In genomic region chr11:122234257-122234656, GRCh38 we compare ENCODE assay signal across 13 cellular contexts.
"Had no signal": no experiment of that assay in that cellular context is flagged by ENCODE, and none has a peak within 500 bp of the region (broad histone marks: within the 10 kb centered on the region; RNA-seq: fewer than 3 reads in every experiment).

No MANE protein-coding gene starts in this region.

- ATAC-seq: foreskin keratinocyte had no signal

- H3K4me1 Mint-ChIP-seq: activated naive CD8-positive, alpha-beta T cell treated with anti-CD3 and anti-CD28 coated beads, Interleukin-2, amount 10 ng/mL, durations not matched to agents 7 days and 5 days had no signal

- H3K27me3 Mint-ChIP-seq: activated CD4-positive, alpha-beta memory T cell treated with anti-CD3 and anti-CD28 coated beads for 36 hours had no signal

- H3K9me3 ChIP-seq: esophagus muscularis mucosa, left ventricle myocardium inferior, tibial nerve had no signal

- H3K27ac Mint-ChIP-seq: activated CD4-positive, alpha-beta memory T cell treated with anti-CD3 and anti-CD28 coated beads for 36 hours; activated naive CD8-positive, alpha-beta T cell treated with anti-CD3 and anti-CD28 coated beads, Interleukin-2, amount 10 ng/mL, durations not matched to agents 7 days and 5 days had no signal

- H3K4me3 Mint-ChIP-seq: activated CD4-positive, alpha-beta memory T cell treated with anti-CD3 and anti-CD28 coated beads for 36 hours; activated naive CD8-positive, alpha-beta T cell treated with anti-CD3 and anti-CD28 coated beads, Interleukin-2, amount 10 ng/mL, durations not matched to agents 7 days and 5 days had no signal

- FAIRE-seq: endometrium, kidney had no signal

- H3K4me3 ChIP-seq: esophagus muscularis mucosa, left ventricle myocardium inferior, skin epidermis, tibial nerve had no signal

- H3K27me3 ChIP-seq: esophagus muscularis mucosa, foreskin keratinocyte, tibial nerve had no signal

- DNase-seq: activated CD4-positive, alpha-beta memory T cell treated with anti-CD3 and anti-CD28 coated beads for 36 hours; activated gamma-delta T cell treated with Interleukin-2 at 50 U/mL for 16 hours; activated naive CD8-positive, alpha-beta T cell treated with anti-CD3 and anti-CD28 coated beads, Interleukin-2, amount 10 ng/mL, durations not matched to agents 7 days and 5 days; activated T-cell treated with anti-CD3 and anti-CD28 coated beads, Interleukin-2, amount 50 U/mL, for 48 hours; foreskin keratinocyte; kidney; left ventricle myocardium inferior; mesendoderm; stimulated activated CD4-positive, alpha-beta T cell treated with anti-CD3 and anti-CD28 coated beads, Interleukin-4, amount 100 ng/mL, for 4 hours had no signal

- H3K36me3 Mint-ChIP-seq: activated CD4-positive, alpha-beta memory T cell treated with anti-CD3 and anti-CD28 coated beads for 36 hours; activated naive CD8-positive, alpha-beta T cell treated with anti-CD3 and anti-CD28 coated beads, Interleukin-2, amount 10 ng/mL, durations not matched to agents 7 days and 5 days had no signal

- H3K27ac ChIP-seq: foreskin keratinocyte, left ventricle myocardium inferior, skin epidermis, tibial nerve had no signal

- H3K4me1 ChIP-seq: foreskin keratinocyte had no signal

- H3K9me3 Mint-ChIP-seq: activated CD4-positive, alpha-beta memory T cell treated with anti-CD3 and anti-CD28 coated beads for 36 hours; activated naive CD8-positive, alpha-beta T cell treated with anti-CD3 and anti-CD28 coated beads, Interleukin-2, amount 10 ng/mL, durations not matched to agents 7 days and 5 days had no signal

- H3K36me3 ChIP-seq: esophagus muscularis mucosa, left ventricle myocardium inferior, tibial nerve had no signal
